In genomic region chr7:55698607-55699449, GRCh38 we compare ENCODE assay signal across 8 cellular contexts.
A peak's percentile ranks its signal among the peaks of the same experiment; 100 is the strongest.
DNase-seq lines count a peak whose midpoint lies in the region; ATAC-seq and TF ChIP-seq lines count a peak whose summit lies in the region.
"Not testable (repeated sequence)": the region's sequence is repeated elsewhere in the genome, so short reads cannot be mapped to it uniquely, and the experiment has no call there.

No MANE protein-coding gene starts in this region.

- H3K9me2 ChIP-seq in PC-3 (replicated peaks; ENCODE audit: low read length), result not testable (repeated sequence)

- H3K4me2 ChIP-seq in PC-3 (ENCODE audit: low read length), result peak overlapping the region; percentile 19
- H3K4me2 ChIP-seq in mesenchymal stem cell (ENCODE audit: low read length, poor library complexity, severe bottlenecking), result not testable (repeated sequence)

- not testable (repeated sequence) for H3K79me2 ChIP-seq in PC-3 (ENCODE audit: low read length)

- peak; percentile 85 for DNase-seq in DMS53 treated with DMSO at 0.1 percent for 48 hours (lab: John Stamatoyannopoulos, UW; ENCODE audit: unreplicated experiment)
- DNase-seq in M059J (ENCODE audit: low read depth), result peak; percentile 87
- DNase-seq in PC-3, result peak; percentile 88
- DNase-seq in activated naive CD4-positive, alpha-beta T cell treated with anti-CD3 and anti-CD28 coated beads for 36 hours, result peak; percentile 51
- not testable (repeated sequence) for DNase-seq in mesenchymal stem cell

- H3K9me3 Mint-ChIP-seq in activated naive CD4-positive, alpha-beta T cell treated with anti-CD3 and anti-CD28 coated beads for 36 hours, result not testable (repeated sequence)

- H3K9me3 ChIP-seq in PC-3 (ENCODE audit: low read length); mesenchymal stem cell (ENCODE audit: control insufficient read depth, low read length): not testable (repeated sequence)

- peak; percentile 78 for ATAC-seq in GM19025 (IDR thresholded peaks at IDR 0.05; ENCODE audit: low read depth, unreplicated experiment)
- peak; percentile 88 for ATAC-seq in GM21786 (IDR thresholded peaks at IDR 0.05; ENCODE audit: unreplicated experiment)
- peak; percentile 94 for ATAC-seq in HG03095 (IDR thresholded peaks at IDR 0.05; ENCODE audit: unreplicated experiment)
- peak; percentile 84 for ATAC-seq in PC-3

- BruUV-seq in PC-3 (replicated peaks; lab: Mats Ljungman, UMichigan), result TSS peak; percentile 87

- CTCF ChIA-PET in PC-3 (lab: Charles Lee); activated naive CD4-positive, alpha-beta T cell treated with anti-CD3 and anti-CD28 coated beads for 36 hours (lab: Charles Lee): not testable (repeated sequence)

- not testable (repeated sequence) for H2BK120ac ChIP-seq in mesenchymal stem cell (ENCODE audit: low read depth, low read length)

- not testable (repeated sequence) for H2BK12ac ChIP-seq in mesenchymal stem cell (ENCODE audit: low read length in 2 of 2)

- not testable (repeated sequence) for H3K36me3 ChIP-seq in PC-3 (ENCODE audit: low read depth, low read length); mesenchymal stem cell (ENCODE audit: control insufficient read depth in 1 of 2, insufficient read depth in 2 of 2, low read depth in 1 of 2, low read length in 2 of 2)

- not testable (repeated sequence) for H3K27me3 Mint-ChIP-seq in activated naive CD4-positive, alpha-beta T cell treated with anti-CD3 and anti-CD28 coated beads for 36 hours (ENCODE audit: low read depth)

- not testable (repeated sequence) for H2BK15ac ChIP-seq in mesenchymal stem cell (ENCODE audit: low read depth, poor library complexity, severe bottlenecking)

- H4K8ac ChIP-seq in mesenchymal stem cell (ENCODE audit: low read length), result not testable (repeated sequence)

- H3K4me3 ChIP-seq in PC-3 (ENCODE audit: low read length); mesenchymal stem cell (ENCODE audit: insufficient read depth in 1 of 2, low read depth in 1 of 2, low read length in 2 of 2): not testable (repeated sequence)

- H2AK5ac ChIP-seq in mesenchymal stem cell (ENCODE audit: low read length, severe bottlenecking), result not testable (repeated sequence)

- H2BK5ac ChIP-seq in mesenchymal stem cell (ENCODE audit: low read depth, low read length, poor library complexity, severe bottlenecking), result not testable (repeated sequence)

- H4K20me1 ChIP-seq in PC-3 (ENCODE audit: low read length), result not testable (repeated sequence)

- not testable (repeated sequence) for H2AFZ ChIP-seq in PC-3 (ENCODE audit: low read length); mesenchymal stem cell (ENCODE audit: low read depth, low read length)

- H4K91ac ChIP-seq in mesenchymal stem cell (ENCODE audit: low read length), result not testable (repeated sequence)

- H3K4me1 ChIP-seq in PC-3 (ENCODE audit: insufficient read depth, low read length), result peaks cover 25% of the 10 kb centered on the region
- not testable (repeated sequence) for H3K4me1 ChIP-seq in mesenchymal stem cell (ENCODE audit: control insufficient read depth, insufficient read depth, low read depth, low read length)

- H3K9ac ChIP-seq in PC-3 (ENCODE audit: low read length), result peak overlapping the region; percentile 72
- not testable (repeated sequence) for H3K9ac ChIP-seq in mesenchymal stem cell (ENCODE audit: low read length)

- H3F3A ChIP-seq in PC-3 (ENCODE audit: low read length, unreplicated experiment), result not testable (repeated sequence)

- intact Hi-C loops in PC-3 (cut with micrococcal nuclease); activated naive CD4-positive, alpha-beta T cell treated with anti-CD3 and anti-CD28 coated beads for 36 hours (cut with micrococcal nuclease): not testable (repeated sequence)

- H3K14ac ChIP-seq in mesenchymal stem cell (ENCODE audit: low read length in 2 of 2), result not testable (repeated sequence)

- not testable (repeated sequence) for H3K18ac ChIP-seq in mesenchymal stem cell (ENCODE audit: low read depth in 1 of 2, low read length in 2 of 2)

- not testable (repeated sequence) for H3K23ac ChIP-seq in mesenchymal stem cell (ENCODE audit: low read length in 2 of 2)

- not testable (repeated sequence) for H3K36me3 Mint-ChIP-seq in activated naive CD4-positive, alpha-beta T cell treated with anti-CD3 and anti-CD28 coated beads for 36 hours (ENCODE audit: low read depth)

- H3K27ac Mint-ChIP-seq in activated naive CD4-positive, alpha-beta T cell treated with anti-CD3 and anti-CD28 coated beads for 36 hours, result not testable (repeated sequence)

- H3K27me3 ChIP-seq in PC-3 (ENCODE audit: low read length); mesenchymal stem cell (ENCODE audit: control insufficient read depth in 1 of 2, insufficient read depth in 1 of 2, low read length in 2 of 2): not testable (repeated sequence)

- H3K79me1 ChIP-seq in mesenchymal stem cell (replicated peaks; ENCODE audit: low read length, poor library complexity, severe bottlenecking), result not testable (repeated sequence)

- peak overlapping the region; percentile 96 for H3K27ac ChIP-seq in PC-3 (ENCODE audit: low read length)
- peak overlapping the region; percentile 71 for H3K27ac ChIP-seq in mesenchymal stem cell (ENCODE audit: low read length, poor library complexity, severe bottlenecking)

- H3K4me3 Mint-ChIP-seq in activated naive CD4-positive, alpha-beta T cell treated with anti-CD3 and anti-CD28 coated beads for 36 hours, result not testable (repeated sequence)

- POLR2A ChIA-PET in PC-3 (lab: Charles Lee; ENCODE audit: unreplicated experiment), result interaction anchor here (0.7 kb wide), 1 partner anchor 279 kb away, joined by 4 read pairs; no protein-coding TSS in a partner anchor

- 88% methylated on average over 5 of the region's 14 CpGs for WGBS in mesenchymal stem cell

- TF ChIP-seq CTCF in PC-3 (conservative IDR thresholded peaks at IDR 0.05; ENCODE audit: low read depth, low read length), result not testable (repeated sequence)

- H3K4me1 Mint-ChIP-seq in activated naive CD4-positive, alpha-beta T cell treated with anti-CD3 and anti-CD28 coated beads for 36 hours (ENCODE audit: low read depth), result not testable (repeated sequence)

- not testable (repeated sequence) for H3K4ac ChIP-seq in mesenchymal stem cell (ENCODE audit: low read depth in 1 of 2, low read length in 2 of 2)
